Comparison of ENCODE assay signal across 8 cellular contexts in genomic region chrX:65528705-65529340, GRCh38. TPM values are rescaled to one million over a fixed set of nuclear protein-coding genes. Genes with fewer than 3 reads are reported as not detected.
DNase-seq lines count a peak whose midpoint lies in the region; ATAC-seq and TF ChIP-seq lines count a peak whose summit lies in the region.

No MANE protein-coding gene starts in this region.

- no peaks in the 10 kb centered on the region for H3F3A ChIP-seq in smooth muscle cell (ENCODE audit: low read depth)

- H3K4me1 ChIP-seq in smooth muscle cell (ENCODE audit: low read depth): no peaks in the 10 kb centered on the region

- no peak overlapping the region for H3K9ac ChIP-seq in smooth muscle cell (ENCODE audit: low read depth)

- H3K79me2 ChIP-seq in smooth muscle cell (ENCODE audit: low read depth): peaks cover 8% of the 10 kb centered on the region

- H3K27me3 ChIP-seq in smooth muscle cell (ENCODE audit: low read depth): no peaks in the 10 kb centered on the region

- WGBS in smooth muscle cell (ENCODE audit: low lambda C conversion rate): 47% methylated on average over 9 of the region's 9 CpGs

- H4K20me1 ChIP-seq in smooth muscle cell (ENCODE audit: low read depth): no peaks in the 10 kb centered on the region

- ATAC-seq in HG02642 (IDR thresholded peaks at IDR 0.05; ENCODE audit: poor library complexity, unreplicated experiment) (peak; percentile 65), left cardiac atrium (peak; percentile 49 to 71), GM21717 (IDR thresholded peaks at IDR 0.05; ENCODE audit: unreplicated experiment) (no peak)

- H3K4me3 ChIP-seq in smooth muscle cell: no peak overlapping the region

- H3K4me2 ChIP-seq in smooth muscle cell: no peak overlapping the region

- H3K27ac ChIP-seq in smooth muscle cell (ENCODE audit: low read depth): no peak overlapping the region

- intact Hi-C loops in left cardiac atrium (cut with DNase I): loop anchor here in 1 of 2 donors (10.0 kb wide), 1 partner anchor 624 kb away; no protein-coding TSS in a partner anchor

- no peaks in the 10 kb centered on the region for H3K36me3 ChIP-seq in smooth muscle cell (ENCODE audit: low read depth)

- TF ChIP-seq CTCF in smooth muscle cell (IDR thresholded peaks at IDR 0.05; ENCODE audit: borderline replicate concordance, insufficient read depth, poor library complexity, severe bottlenecking): peak; percentile 92

- H2AFZ ChIP-seq in smooth muscle cell (ENCODE audit: low read depth): no peak overlapping the region

- no peaks in the 10 kb centered on the region for H3K9me3 ChIP-seq in smooth muscle cell (replicated peaks; ENCODE audit: low read depth)

- peak; percentile 24 for DNase-seq in NCI-H1436 (lab: John Stamatoyannopoulos, UW)
- DNase-seq in NCI-H1436 treated with DMSO at 0.1 percent for 48 hours (lab: John Stamatoyannopoulos, UW): no peak
- peak; percentile 62 for DNase-seq in OCI-M1 (lab: John Stamatoyannopoulos, UW)
- DNase-seq in activated T-helper 9 cell treated with anti-CD3 and anti-CD28 coated beads, Interleukin-2, amount 50 U/mL, for 16 hours (ENCODE audit: low read depth): peak; percentile 47
- DNase-seq in left cardiac atrium: peak; percentile 35
- DNase-seq in smooth muscle cell (lab: John Stamatoyannopoulos, UW; ENCODE audit: unreplicated experiment): peak; percentile 0

RNA-seq across cellular contexts. Expression of gene LAS1L, which starts 5.8 kb away (rescaled TPM):
- total RNA-seq in left cardiac atrium: 10 to 100 TPM; 15.2 to 15.3 TPM
- 13.6 and 15.1 TPM in 2 replicates for total RNA-seq in smooth muscle cell
- polyA plus RNA-seq in smooth muscle cell: 20.0 and 25.6 TPM in 2 replicates
